19 cellular contexts compared by ENCODE assay signal in genomic region chr2:42849311-42849710, GRCh38. TPM values are rescaled to one million over a fixed set of nuclear protein-coding genes. Genes with fewer than 3 reads are reported as not detected.
"Had no signal": no experiment of that assay in that cellular context is flagged by ENCODE, and none has a peak within 500 bp of the region (broad histone marks: within the 10 kb centered on the region; RNA-seq: fewer than 3 reads in every experiment).

No MANE protein-coding gene starts in this region.

- H3K4me2 ChIP-seq: neural progenitor cell had no signal

- H3K9ac ChIP-seq: neural progenitor cell, parathyroid adenoma had no signal

- H3K36me3 ChIP-seq: esophagus muscularis mucosa, gastrocnemius medialis, left ventricle myocardium inferior, lower lobe of right lung, neural progenitor cell, prostate gland, sigmoid colon, stomach, thoracic aorta, uterus had no signal

- DNase-seq: effector memory CD8-positive, alpha-beta T cell; gastrocnemius medialis; left ventricle myocardium inferior; lower lobe of right lung; midbrain; sigmoid colon; stimulated activated CD4-positive, alpha-beta T cell treated with anti-CD3 and anti-CD28 coated beads, Interleukin-12 subunit alpha, Interleukin-12 subunit beta, amount 100 ng/mL, for 4 hours; stimulated activated naive CD4-positive, alpha-beta T cell; stomach; substantia nigra had no signal

- H3K27ac ChIP-seq: epithelial cell of prostate, esophagus muscularis mucosa, gastrocnemius medialis, left ventricle myocardium inferior, lower lobe of right lung, neural progenitor cell, parathyroid adenoma, prostate gland, sigmoid colon, stomach, thoracic aorta had no signal

- H3K4me1 ChIP-seq: parathyroid adenoma, prostate gland had no signal

- H3K27me3 ChIP-seq: esophagus muscularis mucosa, gastrocnemius medialis, neural progenitor cell, sigmoid colon, stomach, uterus had no signal

- H2AFZ ChIP-seq: neural progenitor cell, parathyroid adenoma had no signal

- H3K4me3 ChIP-seq: esophagus muscularis mucosa, gastrocnemius medialis, left ventricle myocardium inferior, lower lobe of right lung, neural progenitor cell, prostate gland, sigmoid colon, skin epidermis, stomach, thoracic aorta, uterus had no signal

- H3K9me3 ChIP-seq: esophagus muscularis mucosa, gastrocnemius medialis, left ventricle myocardium inferior, lower lobe of right lung, prostate gland, sigmoid colon, stomach, thoracic aorta, uterus had no signal

- ATAC-seq: effector memory CD8-positive, alpha-beta T cell; gastrocnemius medialis; lower lobe of right lung; natural killer cell treated with Interleukin-12 subunit alpha and Interleukin-12 subunit beta and Interleukin-15 and Interleukin-18, amount 100 ng/mL, for 72 hours had no signal

RNA-seq across cellular contexts. Expression of gene HAAO, which starts 56.9 kb away (rescaled TPM):
- total RNA-seq: natural killer cell treated with Interleukin-12 subunit alpha and Interleukin-12 subunit beta and Interleukin-15 and Interleukin-18, amount 100 ng/mL, for 72 hours had no signal
